In genomic region chr17:1607971-1608320, GRCh38 we compare ENCODE assay signal across 11 cellular contexts. TPM values are rescaled to one million over a fixed set of nuclear protein-coding genes. Genes with fewer than 3 reads are reported as not detected.
DNase-seq lines count a peak whose midpoint lies in the region; ATAC-seq, FAIRE-seq and TF ChIP-seq lines count a peak whose summit lies in the region.
"Had no signal": no experiment of that assay in that cellular context is flagged by ENCODE, and none has a peak within 500 bp of the region (broad histone marks: within the 10 kb centered on the region; RNA-seq: fewer than 3 reads in every experiment).

No MANE protein-coding gene starts in this region.

- H3K9me3 ChIP-seq in kidney (ENCODE audit: control insufficient read depth in 1 of 2, low read length in 2 of 2), result no peaks in the 10 kb centered on the region

- TF ChIP-seq CTCF in RWPE1 (conservative IDR thresholded peaks at IDR 0.05; ENCODE audit: low read depth) (no peak), kidney (IDR thresholded peaks at IDR 0.05; ENCODE audit: borderline replicate concordance, extremely low read depth, insufficient read depth) (no peak)

- no peak for DNase-seq in activated CD8-positive, alpha-beta memory T cell treated with anti-CD3 and anti-CD28 coated beads, Interleukin-2, amount 10 ng/mL, durations not matched to agents 7 days and 5 days
- DNase-seq in activated CD8-positive, alpha-beta memory T cell treated with anti-CD3 and anti-CD28 coated beads, Interleukin-2, amount 50 U/mL, for 48 hours, result no peak
- DNase-seq in RWPE1 (ENCODE audit: low spot score), result no peak
- no peak for DNase-seq in kidney
- peak in 1 of 2 donors; percentile 13 for DNase-seq in stimulated activated naive CD8-positive, alpha-beta T cell treated with anti-CD3 and anti-CD28 coated beads, Interleukin-15, amount 100 ng/mL, for 72 hours
- DNase-seq: ACHN, cortex of kidney, PC-3 had no signal

- peak; percentile 10 for ATAC-seq in activated CD8-positive, alpha-beta memory T cell treated with anti-CD3 and anti-CD28 coated beads, Interleukin-2, amount 10 ng/mL, durations not matched to agents 7 days and 5 days
- ATAC-seq in stimulated activated naive CD8-positive, alpha-beta T cell treated with anti-CD3 and anti-CD28 coated beads, Interleukin-15, amount 100 ng/mL, for 72 hours, result peak; percentile 26
- ATAC-seq in HG03565 (IDR thresholded peaks at IDR 0.05; ENCODE audit: unreplicated experiment), result no peak
- no peak for ATAC-seq in HG02840 (IDR thresholded peaks at IDR 0.05; ENCODE audit: low FRiP score, unreplicated experiment)
- no peak for ATAC-seq in HG03097 (IDR thresholded peaks at IDR 0.05; ENCODE audit: low FRiP score, unreplicated experiment)

- H3K4me3 Mint-ChIP-seq in activated CD8-positive, alpha-beta memory T cell treated with anti-CD3 and anti-CD28 coated beads, Interleukin-2, amount 10 ng/mL, durations not matched to agents 7 days and 5 days, result no peak overlapping the region
- peak overlapping the region; percentile 20 to 80 for H3K4me3 Mint-ChIP-seq in stimulated activated naive CD8-positive, alpha-beta T cell treated with anti-CD3 and anti-CD28 coated beads, Interleukin-15, amount 100 ng/mL, for 72 hours

- no peaks in the 10 kb centered on the region for H3K9me3 Mint-ChIP-seq in activated CD8-positive, alpha-beta memory T cell treated with anti-CD3 and anti-CD28 coated beads, Interleukin-2, amount 10 ng/mL, durations not matched to agents 7 days and 5 days (ENCODE audit: low read depth)
- H3K9me3 Mint-ChIP-seq in stimulated activated naive CD8-positive, alpha-beta T cell treated with anti-CD3 and anti-CD28 coated beads, Interleukin-15, amount 100 ng/mL, for 72 hours, result no peaks in the 10 kb centered on the region

- peaks cover 36 to 37% of the 10 kb centered on the region in 2 donors for H3K4me1 ChIP-seq in kidney (ENCODE audit: control insufficient read depth in 1 of 2, insufficient read depth in 1 of 2, low read depth in 1 of 2, low read length in 2 of 2)

- peak overlapping the region in 1 of 2 donors; percentile 51 for H3K9ac ChIP-seq in kidney (ENCODE audit: low read length in 2 of 2)

- no peaks in the 10 kb centered on the region for H3K36me3 Mint-ChIP-seq in activated CD8-positive, alpha-beta memory T cell treated with anti-CD3 and anti-CD28 coated beads, Interleukin-2, amount 10 ng/mL, durations not matched to agents 7 days and 5 days

- no peak for FAIRE-seq in kidney (lab: Jason Lieb, UNC)

- POLR2A ChIA-PET in RWPE1 (lab: Yijun Ruan, JAX; ENCODE audit: low non-redundant PET), result interaction anchor here (0.5 kb wide), 1 partner anchor 1999 kb away, joined by 3 read pairs; no protein-coding TSS in a partner anchor

- peaks cover 6 to 14% of the 10 kb centered on the region in 2 donors for H3K36me3 ChIP-seq in kidney (ENCODE audit: control insufficient read depth in 1 of 2, insufficient read depth in 2 of 2, low read length in 2 of 2)

- no peak overlapping the region for H3K4me3 ChIP-seq in kidney (ENCODE audit: low read length in 2 of 2)

- H3K27ac Mint-ChIP-seq in activated CD8-positive, alpha-beta memory T cell treated with anti-CD3 and anti-CD28 coated beads, Interleukin-2, amount 10 ng/mL, durations not matched to agents 7 days and 5 days, result no peak overlapping the region
- peak overlapping the region in 1 of 2 donors; percentile 97 for H3K27ac Mint-ChIP-seq in stimulated activated naive CD8-positive, alpha-beta T cell treated with anti-CD3 and anti-CD28 coated beads, Interleukin-15, amount 100 ng/mL, for 72 hours

- no peaks in the 10 kb centered on the region for H3K27me3 Mint-ChIP-seq in activated CD8-positive, alpha-beta memory T cell treated with anti-CD3 and anti-CD28 coated beads, Interleukin-2, amount 10 ng/mL, durations not matched to agents 7 days and 5 days
- H3K27me3 Mint-ChIP-seq in stimulated activated naive CD8-positive, alpha-beta T cell treated with anti-CD3 and anti-CD28 coated beads, Interleukin-15, amount 100 ng/mL, for 72 hours, result peaks cover 12% of the 10 kb centered on the region

- H3K4me1 Mint-ChIP-seq in activated CD8-positive, alpha-beta memory T cell treated with anti-CD3 and anti-CD28 coated beads, Interleukin-2, amount 10 ng/mL, durations not matched to agents 7 days and 5 days, result peaks cover 13% of the 10 kb centered on the region
- H3K4me1 Mint-ChIP-seq in stimulated activated naive CD8-positive, alpha-beta T cell treated with anti-CD3 and anti-CD28 coated beads, Interleukin-15, amount 100 ng/mL, for 72 hours, result peaks cover 46% of the 10 kb centered on the region

- CTCF ChIA-PET in activated CD8-positive, alpha-beta memory T cell treated with anti-CD3 and anti-CD28 coated beads, Interleukin-2, amount 10 ng/mL, durations not matched to agents 7 days and 5 days (lab: Charles Lee), result interaction anchor here (2.0 to 2.1 kb wide), 2 partner anchors 22 to 33 kb away, joined by 8 to 10 read pairs; no protein-coding TSS in a partner anchor
- CTCF ChIA-PET in RWPE1 (lab: Yijun Ruan, JAX), result interaction anchor here (1.2 kb wide), 1 partner anchor 34 kb away, joined by 4 read pairs; no protein-coding TSS in a partner anchor

- intact Hi-C loops in kidney (cut with DNase I), result no loop called here

- H3K27ac ChIP-seq in RWPE1 (peak overlapping the region; percentile 29; the same call in 1 of the 2 replicates), kidney (ENCODE audit: low read depth in 2 of 2, low read length in 2 of 2) (peak overlapping the region; percentile 76 to 79)

RNA-seq across cellular contexts. Expression of gene SLC43A2, which starts 20.7 kb away (rescaled TPM):
- 1 to 10 TPM in 1 of 2 experiments, under 1 TPM in 1; 0.55 to 1.3 TPM for total RNA-seq in activated CD8-positive, alpha-beta memory T cell treated with anti-CD3 and anti-CD28 coated beads, Interleukin-2, amount 10 ng/mL, durations not matched to agents 7 days and 5 days
- 48.9 TPM for total RNA-seq in kidney
- 60.4 TPM for polyA plus RNA-seq in kidney (ENCODE audit: insufficient read depth, low read depth, low replicate concordance)

RNA-seq across cellular contexts. Expression of gene SCARF1, which starts 37.6 kb away (rescaled TPM):
- 1 to 10 TPM in 1 of 2 experiments, under 1 TPM in 1; 0.70 to 2.0 TPM for total RNA-seq in activated CD8-positive, alpha-beta memory T cell treated with anti-CD3 and anti-CD28 coated beads, Interleukin-2, amount 10 ng/mL, durations not matched to agents 7 days and 5 days
- 20.1 TPM for total RNA-seq in kidney
- polyA plus RNA-seq in kidney (ENCODE audit: insufficient read depth, low read depth, low replicate concordance), result 7.0 TPM

RNA-seq across cellular contexts. Expression of gene RILP, which starts 41.7 kb away (rescaled TPM):
- 1 to 10 TPM; 4.8 to 6.9 TPM for total RNA-seq in activated CD8-positive, alpha-beta memory T cell treated with anti-CD3 and anti-CD28 coated beads, Interleukin-2, amount 10 ng/mL, durations not matched to agents 7 days and 5 days
- 17.1 TPM for total RNA-seq in kidney
- 26.6 TPM for polyA plus RNA-seq in kidney (ENCODE audit: insufficient read depth, low read depth, low replicate concordance)

RNA-seq across cellular contexts. Expression of gene PITPNA, which starts 45.4 kb away (rescaled TPM):
- total RNA-seq in activated CD8-positive, alpha-beta memory T cell treated with anti-CD3 and anti-CD28 coated beads, Interleukin-2, amount 10 ng/mL, durations not matched to agents 7 days and 5 days, result 10 to 100 TPM; 42.1 to 69.1 TPM
- 88.5 TPM for total RNA-seq in kidney
- polyA plus RNA-seq in kidney (ENCODE audit: insufficient read depth, low read depth, low replicate concordance), result 45.2 TPM

Comparison
In these comparisons a context has a peak if more than half of its experiments do, and no peak if none do; other contexts are left out.
1. ATAC-seq: peak in activated CD8-positive, alpha-beta memory T cell treated with anti-CD3 and anti-CD28 coated beads, Interleukin-2, amount 10 ng/mL, durations not matched to agents 7 days and 5 days (single experiment) and stimulated activated naive CD8-positive, alpha-beta T cell treated with anti-CD3 and anti-CD28 coated beads, Interleukin-15, amount 100 ng/mL, for 72 hours (single experiment); none in HG03565 (single experiment), HG02840 (single experiment) and HG03097 (single experiment).
2. RNA of gene SLC43A2, which starts 20.7 kb away (total RNA-seq): 48.9 TPM in kidney (single experiment); 0.55 to 1.3 TPM in activated CD8-positive, alpha-beta memory T cell treated with anti-CD3 and anti-CD28 coated beads, Interleukin-2, amount 10 ng/mL, durations not matched to agents 7 days and 5 days; every median in the first group is over 10 times any median in the second.